ENCODE assay signal across 17 cellular contexts in genomic region chr16:85731179-85731578, GRCh38. TPM values are rescaled to one million over a fixed set of nuclear protein-coding genes. Genes with fewer than 3 reads are reported as not detected.
A peak's percentile ranks its signal among the peaks of the same experiment; 100 is the strongest.
DNase-seq lines count a peak whose midpoint lies in the region; ATAC-seq and TF ChIP-seq lines count a peak whose summit lies in the region.
"Had no signal": no experiment of that assay in that cellular context is flagged by ENCODE, and none has a peak within 500 bp of the region (broad histone marks: within the 10 kb centered on the region; RNA-seq: fewer than 3 reads in every experiment).

No MANE protein-coding gene starts in this region.

- peak overlapping the region in 5 of 9 donors; percentile 28 to 86 (median 36) for H3K27ac Mint-ChIP-seq in naive thymus-derived CD4-positive, alpha-beta T cell
- no peak overlapping the region for H3K27ac Mint-ChIP-seq in activated naive CD8-positive, alpha-beta T cell treated with anti-CD3 and anti-CD28 coated beads for 36 hours

- H3K4me3 ChIP-seq in BLaER1 treated with 17β-estradiol and CSF1 and Interleukin-3, amounts not matched to agents 10 nM and 100 nM: no peak overlapping the region
- H3K4me3 ChIP-seq in naive thymus-derived CD4-positive, alpha-beta T cell (ENCODE audit: low read length): no peak overlapping the region

- no peaks in the 10 kb centered on the region for H3K9me3 ChIP-seq in BLaER1 treated with 17β-estradiol and CSF1 and Interleukin-3, amounts not matched to agents 10 nM and 100 nM (replicated peaks in 1 of 11)
- no peaks in the 10 kb centered on the region for H3K9me3 ChIP-seq in naive thymus-derived CD4-positive, alpha-beta T cell (ENCODE audit: control insufficient read depth in 2 of 3, low read length in 3 of 3)
- H3K9me3 ChIP-seq: Caco-2 had no signal

- CTCF ChIA-PET in RWPE1 (lab: Yijun Ruan, JAX): interaction anchor here (0.6 kb wide), 1 partner anchor 317 kb away, joined by 6 read pairs; no protein-coding TSS in a partner anchor
- CTCF ChIA-PET in naive thymus-derived CD4-positive, alpha-beta T cell (lab: Charles Lee): no interaction called here

- H3K27me3 ChIP-seq in BLaER1 treated with 17β-estradiol and CSF1 and Interleukin-3, amounts not matched to agents 10 nM and 100 nM: peaks cover 0 to 7% (median 0%) of the 10 kb centered on the region in 11 experiments; a peak in 3 of 22 replicates
- no peaks in the 10 kb centered on the region for H3K27me3 ChIP-seq in naive thymus-derived CD4-positive, alpha-beta T cell (ENCODE audit: control insufficient read depth in 2 of 2, insufficient read depth in 2 of 2, low read length in 2 of 2)

- peaks cover 0 to 8% (median under 1%) of the 10 kb centered on the region in 5 donors for H3K36me3 Mint-ChIP-seq in naive thymus-derived CD4-positive, alpha-beta T cell
- H3K36me3 Mint-ChIP-seq in activated naive CD8-positive, alpha-beta T cell treated with anti-CD3 and anti-CD28 coated beads for 36 hours: no peaks in the 10 kb centered on the region

- peaks cover 55 to 86% (median 83%) of the 10 kb centered on the region in 10 experiments for H3K4me1 ChIP-seq in BLaER1 treated with 17β-estradiol and CSF1 and Interleukin-3, amounts not matched to agents 10 nM and 100 nM
- peaks cover 14 to 25% of the 10 kb centered on the region in 2 donors for H3K4me1 ChIP-seq in naive thymus-derived CD4-positive, alpha-beta T cell (ENCODE audit: control insufficient read depth in 2 of 2, insufficient read depth in 2 of 2, low read length in 2 of 2)

- peaks cover 9 to 46% (median 35%) of the 10 kb centered on the region in 7 donors for H3K4me1 Mint-ChIP-seq in naive thymus-derived CD4-positive, alpha-beta T cell
- H3K4me1 Mint-ChIP-seq in activated naive CD8-positive, alpha-beta T cell treated with anti-CD3 and anti-CD28 coated beads for 36 hours: peaks cover 19% of the 10 kb centered on the region

- no peaks in the 10 kb centered on the region for H3K9me3 Mint-ChIP-seq in naive thymus-derived CD4-positive, alpha-beta T cell
- no peaks in the 10 kb centered on the region for H3K9me3 Mint-ChIP-seq in activated naive CD8-positive, alpha-beta T cell treated with anti-CD3 and anti-CD28 coated beads for 36 hours

- TF ChIP-seq EP300 in Ishikawa (IDR thresholded peaks at IDR 0.05; ENCODE audit: borderline replicate concordance): no peak

- 0 out of 22 replicates have a peak overlapping the region, but pooled peaks of 1 of the 11 experiments have one; percentile 3 for H3K9ac ChIP-seq in BLaER1 treated with 17β-estradiol and CSF1 and Interleukin-3, amounts not matched to agents 10 nM and 100 nM

- DNase-seq in RWPE1 (ENCODE audit: low spot score) (no peak), 8988T (no peak), NCI-H2171 (lab: John Stamatoyannopoulos, UW) (no peak)
- DNase-seq in naive thymus-derived CD4-positive, alpha-beta T cell: no peak
- no peak for DNase-seq in activated naive CD8-positive, alpha-beta T cell treated with anti-CD3 and anti-CD28 coated beads for 36 hours
- DNase-seq: Caco-2, DMS79, NCI-H1105, NCI-H2081, NCI-H345, NCI-H524 treated with DMSO at 0.1 percent for 48 hours, SW 1271, T-helper 2 cell had no signal

- POLR2A ChIA-PET in RWPE1 (lab: Yijun Ruan, JAX; ENCODE audit: low non-redundant PET): no interaction called here
- POLR2A ChIA-PET in naive thymus-derived CD4-positive, alpha-beta T cell (lab: Charles Lee): no interaction called here

- no peak for TF ChIP-seq CTCF in RWPE1 (conservative IDR thresholded peaks at IDR 0.05; ENCODE audit: low read depth)

- no peaks in the 10 kb centered on the region for H3K27me3 Mint-ChIP-seq in naive thymus-derived CD4-positive, alpha-beta T cell
- no peaks in the 10 kb centered on the region for H3K27me3 Mint-ChIP-seq in activated naive CD8-positive, alpha-beta T cell treated with anti-CD3 and anti-CD28 coated beads for 36 hours

- ATAC-seq in naive thymus-derived CD4-positive, alpha-beta T cell: no peak
- ATAC-seq: Panc1, Right ventricle myocardium inferior had no signal

- peaks cover 0 to 17% (median 7%) of the 10 kb centered on the region in 11 experiments; a peak in 11 of 22 replicates for H4K20me1 ChIP-seq in BLaER1 treated with 17β-estradiol and CSF1 and Interleukin-3, amounts not matched to agents 10 nM and 100 nM

- no peak for TF ChIP-seq RAD21 in Ishikawa (IDR thresholded peaks at IDR 0.05; ENCODE audit: low read depth)

- H3K36me3 ChIP-seq in BLaER1 treated with 17β-estradiol and CSF1 and Interleukin-3, amounts not matched to agents 10 nM and 100 nM: peaks cover 0 to 15% (median 0%) of the 10 kb centered on the region in 11 experiments; a peak in 8 of 22 replicates
- H3K36me3 ChIP-seq in naive thymus-derived CD4-positive, alpha-beta T cell (ENCODE audit: control insufficient read depth in 2 of 3, insufficient read depth in 3 of 3, low read length in 3 of 3): no peaks in the 10 kb centered on the region

- peak overlapping the region in 3 of 11 experiments; percentile 3 to 76 (median 37); a peak in 4 of 22 replicates for H3K27ac ChIP-seq in BLaER1 treated with 17β-estradiol and CSF1 and Interleukin-3, amounts not matched to agents 10 nM and 100 nM
- H3K27ac ChIP-seq in RWPE1: peak overlapping the region; percentile 91
- no peak overlapping the region for H3K27ac ChIP-seq in naive thymus-derived CD4-positive, alpha-beta T cell (ENCODE audit: low read depth, low read length)

- peak overlapping the region in 10 of 11 experiments; percentile 36 to 95 (median 83); a peak in 18 of 22 replicates for H3K4me2 ChIP-seq in BLaER1 treated with 17β-estradiol and CSF1 and Interleukin-3, amounts not matched to agents 10 nM and 100 nM

- intact Hi-C loops in naive thymus-derived CD4-positive, alpha-beta T cell (cut with micrococcal nuclease): no loop called here

- H3K4me3 Mint-ChIP-seq in naive thymus-derived CD4-positive, alpha-beta T cell: peak overlapping the region in 1 of 10 donors; percentile 77
- no peak overlapping the region for H3K4me3 Mint-ChIP-seq in activated naive CD8-positive, alpha-beta T cell treated with anti-CD3 and anti-CD28 coated beads for 36 hours

TF ChIP-seq in Ishikawa, 13 proteins besides CTCF, POLR2A, EP300 and RAD21:
- no peak for TF ChIP-seq TAF1 (IDR thresholded peaks at IDR 0.05; ENCODE audit: low read depth)
- no peak for TF ChIP-seq MAX (IDR thresholded peaks at IDR 0.05)
- peak; percentile 50; the same call in 1 of the 2 replicates for TF ChIP-seq USF1 (IDR thresholded peaks at IDR 0.05)
TF ChIP-seq in Ishikawa: peak in this region for 1.

RNA-seq across cellular contexts. Expression of gene C16orf74, which starts 19.7 kb away (rescaled TPM):
- total RNA-seq in naive thymus-derived CD4-positive, alpha-beta T cell: 10 to 100 TPM in 3 of 5 experiments, 1 to 10 TPM in 1, under 1 TPM in 1; 0.99 to 19.8 (median 11.7) TPM
- 10 to 100 TPM; 13.1 to 16.0 TPM for polyA plus RNA-seq in naive thymus-derived CD4-positive, alpha-beta T cell
- total RNA-seq in activated naive CD8-positive, alpha-beta T cell treated with anti-CD3 and anti-CD28 coated beads for 36 hours: 1 to 10 TPM; 1.5 to 1.6 TPM

RNA-seq across cellular contexts. Expression of gene GINS2, which starts 42.4 kb away (rescaled TPM):
- total RNA-seq in naive thymus-derived CD4-positive, alpha-beta T cell: 10 to 100 TPM in 1 of 5 experiments, 1 to 10 TPM in 4; 1.0 to 43.6 (median 1.9) TPM
- polyA plus RNA-seq in naive thymus-derived CD4-positive, alpha-beta T cell: 1 to 10 TPM; 1.3 to 2.1 TPM
- total RNA-seq in activated naive CD8-positive, alpha-beta T cell treated with anti-CD3 and anti-CD28 coated beads for 36 hours: 10 to 100 TPM; 71.5 to 74.1 TPM
